In genomic region chr5:139392678-139393496, GRCh38 we compare ENCODE assay signal across 8 cellular contexts. TPM values are rescaled to one million over a fixed set of nuclear protein-coding genes. Genes with fewer than 3 reads are reported as not detected.
A peak's percentile ranks its signal among the peaks of the same experiment; 100 is the strongest.
DNase-seq lines count a peak whose midpoint lies in the region; ATAC-seq and TF ChIP-seq lines count a peak whose summit lies in the region.

No MANE protein-coding gene starts in this region.

- 0 out of 2 replicates have a peak, but pooled peaks cover 6% of the 10 kb centered on the region for H3K36me3 ChIP-seq in Loucy (ENCODE audit: insufficient read depth, low read length)
- H3K36me3 ChIP-seq in lung (ENCODE audit: control insufficient read depth in 2 of 2, insufficient read depth in 2 of 2, low read length in 2 of 2), result no peaks in the 10 kb centered on the region

- peaks cover 39% of the 10 kb centered on the region for H3K4me1 ChIP-seq in Loucy (ENCODE audit: insufficient read depth, low read length, poor library complexity, severe bottlenecking)
- H3K4me1 ChIP-seq in lung (ENCODE audit: control insufficient read depth in 2 of 2, insufficient read depth in 2 of 2, low read length in 2 of 2), result peaks cover 7 to 30% of the 10 kb centered on the region in 2 donors

- H3K9me3 ChIP-seq in Loucy (ENCODE audit: insufficient read depth, low read depth, low read length) (no peaks in the 10 kb centered on the region), lung (ENCODE audit: control insufficient read depth in 2 of 2, insufficient read depth in 1 of 2, low read length in 1 of 2) (peaks cover 0 to 2% of the 10 kb centered on the region in 2 donors)

- no peaks in the 10 kb centered on the region for H3K9me3 Mint-ChIP-seq in chondrocyte (ENCODE audit: low read depth)

- no peaks in the 10 kb centered on the region for H3K27me3 Mint-ChIP-seq in chondrocyte (ENCODE audit: low read depth)

- peaks cover 73% of the 10 kb centered on the region for H3K79me2 ChIP-seq in Loucy (ENCODE audit: insufficient read depth, low read length)

- H3K27me3 ChIP-seq in Loucy (ENCODE audit: insufficient read depth, low read length, poor library complexity, severe bottlenecking), result peaks cover 8% of the 10 kb centered on the region
- no peaks in the 10 kb centered on the region for H3K27me3 ChIP-seq in lung (ENCODE audit: control insufficient read depth, insufficient read depth)

- TF ChIP-seq CTCF in Loucy (conservative IDR thresholded peaks at IDR 0.05; ENCODE audit: low read length), result peak; percentile 73
- peak; percentile 79 for TF ChIP-seq CTCF in chondrocyte (IDR thresholded peaks at IDR 0.05)
- peak; percentile 26 for TF ChIP-seq CTCF in lung (IDR thresholded peaks at IDR 0.05; ENCODE audit: control extremely low read depth, extremely low read depth)

- H3K4me3 ChIP-seq in GM08714 (ENCODE audit: low read length), result peak overlapping the region; percentile 55; the same call in 1 of the 2 replicates
- peak overlapping the region; percentile 96 for H3K4me3 ChIP-seq in Loucy (ENCODE audit: low read length, poor library complexity, severe bottlenecking)
- H3K4me3 ChIP-seq in lung, result peak overlapping the region; percentile 38

- 0 out of 2 replicates have a peak, but pooled peaks cover under 1% of the 10 kb centered on the region for H3F3A ChIP-seq in Loucy (ENCODE audit: low read depth)

- H3K27ac ChIP-seq in lung (ENCODE audit: low read depth in 1 of 2, low read length in 1 of 2), result peak overlapping the region in 1 of 2 donors; percentile 93

- peak overlapping the region; percentile 27 for H3K27ac Mint-ChIP-seq in chondrocyte (ENCODE audit: unreplicated experiment)

- peaks cover 1% of the 10 kb centered on the region for H3K36me3 Mint-ChIP-seq in chondrocyte (ENCODE audit: low read depth)

- peak overlapping the region; percentile 92 for H2AFZ ChIP-seq in Loucy (ENCODE audit: low read length)

- H3K4me3 Mint-ChIP-seq in chondrocyte (ENCODE audit: unreplicated experiment), result peak overlapping the region; percentile 75

- H3K4me2 ChIP-seq in Loucy (ENCODE audit: low read depth, low read length, poor library complexity, severe bottlenecking), result peak overlapping the region; percentile 87

- H4K20me1 ChIP-seq in Loucy (ENCODE audit: insufficient read depth, low read length, poor library complexity, severe bottlenecking), result peaks cover 14% of the 10 kb centered on the region

- peaks cover 18% of the 10 kb centered on the region for H3K4me1 Mint-ChIP-seq in chondrocyte (ENCODE audit: low read depth)

- DNase-seq in activated CD4-positive, CD25-positive, alpha-beta regulatory T cell treated with anti-CD3 and anti-CD28 coated beads, Interleukin-2, amount 50 U/mL, for 16 hours (ENCODE audit: low read depth, low spot score), result peak; percentile 49
- DNase-seq in chondrocyte (ENCODE audit: low spot score) (peak; percentile 92), lung (ENCODE audit: low spot score) (peak; percentile 53), superior temporal gyrus (ENCODE audit: extremely low spot score) (no peak)
- peak; percentile 37 to 59 for DNase-seq in stimulated activated CD8-positive, alpha-beta memory T cell treated with anti-CD3 and anti-CD28 coated beads, Interleukin-4, amount 100 ng/mL, for 1 hour (ENCODE audit: low read depth in 2 of 2, low spot score in 1 of 2)

- H3K9ac ChIP-seq in Loucy (ENCODE audit: low read depth, low read length, poor library complexity, severe bottlenecking), result peak overlapping the region; percentile 99

- WGBS in lung, 2 donors, result 3 to 4% methylated on average over 72 to 77 of the region's 77 CpGs

- peak; percentile 46 for ATAC-seq in GM21717 (IDR thresholded peaks at IDR 0.05; ENCODE audit: unreplicated experiment)
- peak; percentile 39 for ATAC-seq in lung (ENCODE audit: insufficient read depth, low FRiP score)

- H3K9me2 ChIP-seq in Loucy (replicated peaks; ENCODE audit: low read depth, low read length), result no peaks in the 10 kb centered on the region

RNA-seq across cellular contexts. Expression of gene PROB1, which starts 2.0 kb away (rescaled TPM):
- total RNA-seq in chondrocyte (0.97 to 2.4 TPM (median 2.3 TPM) in 3 replicates), lung (1 to 10 TPM in 1 of 2 donors, under 1 TPM in 1; 0.46 to 2.2 TPM)
- polyA plus RNA-seq in lung, result under 1 TPM; 0.33 to 0.98 TPM

RNA-seq across cellular contexts. Expression of gene MZB1, which starts 3.2 kb away (rescaled TPM):
- not detected in 3 replicates for total RNA-seq in chondrocyte
- total RNA-seq in lung, result 10 to 100 TPM; 12.2 to 14.8 TPM
- 10 to 100 TPM in 1 of 2 donors, 1 to 10 TPM in 1; 2.5 to 13.4 TPM for polyA plus RNA-seq in lung

RNA-seq across cellular contexts. Expression of gene SLC23A1, which starts 9.8 kb away (rescaled TPM):
- total RNA-seq in chondrocyte (not detected in 3 replicates), lung (1 to 10 TPM; 1.3 to 4.4 TPM)
- polyA plus RNA-seq in lung, result under 1 TPM; 0.30 to 0.32 TPM

RNA-seq across cellular contexts. Expression of gene SPATA24, which starts 11.0 kb away (rescaled TPM):
- total RNA-seq in chondrocyte (2.7 to 3.7 TPM (median 3.7 TPM) in 3 replicates), lung (1 to 10 TPM; 4.2 to 5.8 TPM)
- 10 to 100 TPM in 1 of 2 donors, 1 to 10 TPM in 1; 6.6 to 11.1 TPM for polyA plus RNA-seq in lung

RNA-seq across cellular contexts. Expression of gene DNAJC18, which starts 46.4 kb away (rescaled TPM):
- total RNA-seq in chondrocyte, result 17.4 to 27.0 TPM (median 25.6 TPM) in 3 replicates
- 1 to 10 TPM; 8.0 to 9.4 TPM for total RNA-seq in lung
- 10 to 100 TPM in 1 of 2 donors, 1 to 10 TPM in 1; 2.2 to 10.7 TPM for polyA plus RNA-seq in lung

Comparison
In these comparisons a context has a peak if more than half of its experiments do, and no peak if none do; other contexts are left out.
1. H3K4me3 ChIP-seq: peak in every context shown above with its lines; median percentile 96 in Loucy; 55 in GM08714; 38 in lung.
2. CTCF ChIP-seq: peak in every context shown above with its lines; median percentile 79 in chondrocyte; 73 in Loucy; 26 in lung.
3. RNA of gene MZB1, which starts 3.2 kb away (total RNA-seq): 12.2 to 14.8 TPM in lung; not detected in chondrocyte; every median in the first group is over 10 times any median in the second.